35 cellular contexts compared by ENCODE assay signal in the genomic region with DNA sequence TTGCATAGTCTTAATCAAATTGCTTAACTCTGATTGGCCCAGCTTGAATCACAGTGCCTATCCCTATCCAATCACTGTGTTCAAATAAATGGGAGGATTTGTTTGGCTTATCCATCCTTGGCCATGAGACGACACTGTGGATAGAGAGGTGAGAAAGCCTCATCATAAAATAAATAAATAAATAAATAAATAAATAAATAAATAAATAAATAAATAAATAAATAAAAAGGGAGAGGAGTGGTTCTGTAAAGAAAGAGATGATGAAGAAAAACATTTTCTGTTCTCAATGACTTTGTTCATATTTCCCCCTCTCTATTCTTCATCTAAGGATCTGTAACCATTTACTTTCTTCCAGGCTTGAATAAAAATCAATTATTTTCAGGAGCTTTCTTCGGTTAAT.
"Had no signal": no experiment of that assay in that cellular context is flagged by ENCODE, and none has a peak within 500 bp of the region (broad histone marks: within the 10 kb centered on the region; RNA-seq: fewer than 3 reads in every experiment).

No MANE protein-coding gene starts in this region.

- H3K36me3 ChIP-seq: MG63 had no signal

- H3K4me3 ChIP-seq: MG63 had no signal

- H3K9me3 ChIP-seq: MG63 had no signal

- DNase-seq: Karpas-422, Kasumi-1, MG63, MM.1S, MV-4-11, NCI-H1048, NCI-H1092, NCI-H1092 treated with DMSO at 0.1 percent for 48 hours, NCI-H1105, NCI-H1105 treated with DMSO at 0.1 percent for 48 hours, NCI-H1417, NCI-H1417 treated with DMSO at 0.1 percent for 48 hours, NCI-H1436, NCI-H1436 treated with DMSO at 0.1 percent for 48 hours, NCI-H146, NCI-H1694, NCI-H1694 treated with DMSO at 0.1 percent for 48 hours, NCI-H187, NCI-H187 treated with DMSO at 0.1 percent for 48 hours, NCI-H1930, NCI-H2029, NCI-H2029 treated with DMSO at 0.1 percent for 48 hours, NCI-H2081, NCI-H2081 treated with DMSO at 0.1 percent for 48 hours, NCI-H2107, NCI-H2171, NCI-H2171 treated with DMSO at 0.1 percent for 48 hours, NCI-H2227 treated with DMSO at 0.1 percent for 48 hours, NCI-H226, NCI-H345, NCI-H446, NCI-H446 treated with DMSO at 0.1 percent for 48 hours, NCI-H510A, NCI-H510A treated with DMSO at 0.1 percent for 48 hours, NCI-H524 had no signal
